Comparison of ENCODE assay signal across 2 cellular contexts in the genomic region with DNA sequence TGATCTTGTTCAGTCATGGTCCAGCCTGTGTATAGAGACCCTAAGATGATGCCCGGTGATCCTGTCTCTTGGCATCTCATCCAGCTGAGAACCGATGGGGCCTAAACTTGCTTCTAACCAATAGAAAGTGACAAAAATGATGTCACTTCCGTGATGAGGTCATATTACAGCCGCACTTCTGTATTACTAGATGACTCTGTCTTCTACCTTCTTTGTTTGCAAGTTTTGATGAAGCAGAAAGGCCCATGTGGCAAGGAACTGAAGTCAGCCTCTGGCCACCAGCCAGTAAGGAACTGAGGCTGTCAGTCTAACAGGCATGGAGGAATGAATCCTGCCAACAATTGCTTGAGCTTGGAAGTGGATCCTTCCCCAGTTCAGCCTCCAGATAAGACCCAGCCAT.
TF ChIP-seq lines count a peak whose summit lies in the region.

No MANE protein-coding gene starts in this region.

TF ChIP-seq in HepG2, 621 proteins besides CTCF, POLR2A, EP300 and RAD21:
- peak; percentile 71 for TF ChIP-seq ATF7 (IDR thresholded peaks at IDR 0.05)
- TF ChIP-seq ATF7 (CRISPR knock-in tag; IDR thresholded peaks at IDR 0.05) = no peak
- TF ChIP-seq ZNF883 (CRISPR knock-in tag; IDR thresholded peaks at IDR 0.05; ENCODE audit: not compliant biosample characterization) = no peak
- TF ChIP-seq ZNF460 (CRISPR knock-in tag; IDR thresholded peaks at IDR 0.05; ENCODE audit: borderline replicate concordance) = no peak
- TF ChIP-seq, protein P1, sequence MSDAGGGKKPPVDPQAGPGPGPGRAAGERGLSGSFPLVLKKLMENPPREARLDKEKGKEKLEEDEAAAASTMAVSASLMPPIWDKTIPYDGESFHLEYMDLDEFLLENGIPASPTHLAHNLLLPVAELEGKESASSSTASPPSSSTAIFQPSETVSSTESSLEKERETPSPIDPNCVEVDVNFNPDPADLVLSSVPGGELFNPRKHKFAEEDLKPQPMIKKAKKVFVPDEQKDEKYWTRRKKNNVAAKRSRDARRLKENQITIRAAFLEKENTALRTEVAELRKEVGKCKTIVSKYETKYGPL (CRISPR knock-in tag; IDR thresholded peaks at IDR 0.05) = no peak
- TF ChIP-seq CREB1 (IDR thresholded peaks at IDR 0.05) = peak; percentile 68
- TF ChIP-seq CREB1 (CRISPR knock-in tag; IDR thresholded peaks at IDR 0.05) = no peak
- TF ChIP-seq THAP9 (CRISPR knock-in tag; IDR thresholded peaks at IDR 0.05; ENCODE audit: borderline replicate concordance) = no peak

TF ChIP-seq in H1, 55 proteins besides CTCF, POLR2A, EP300 and RAD21:
- no peak for TF ChIP-seq RFX5 (IDR thresholded peaks at IDR 0.05; ENCODE audit: borderline replicate concordance, low read depth, low read length)
- no peak for TF ChIP-seq SAP30 (IDR thresholded peaks at IDR 0.05; ENCODE audit: insufficient read depth, insufficient replicate concordance, low read length)
- TF ChIP-seq NANOG (IDR thresholded peaks at IDR 0.05; ENCODE audit: insufficient read depth, low read depth, low read length, poor library complexity, severe bottlenecking) = no peak
- no peak for TF ChIP-seq RNF2 (IDR thresholded peaks at IDR 0.05; ENCODE audit: borderline replicate concordance, low read depth, low read length, missing control alignments, poor library complexity, severe bottlenecking)
- TF ChIP-seq NRF1 (IDR thresholded peaks at IDR 0.05; ENCODE audit: low read depth, low read length) = no peak
- TF ChIP-seq SP4 (IDR thresholded peaks at IDR 0.05; ENCODE audit: low read length) = no peak
- no peak for TF ChIP-seq TCF12 (IDR thresholded peaks at IDR 0.05; ENCODE audit: low read depth, low read length)
- no peak for TF ChIP-seq KDM4A (IDR thresholded peaks at IDR 0.05; ENCODE audit: low read depth, low read length, severe bottlenecking)
- TF ChIP-seq GABPA (IDR thresholded peaks at IDR 0.05; ENCODE audit: borderline replicate concordance, insufficient read depth, low read length) = no peak
- no peak for TF ChIP-seq SIRT6 (IDR thresholded peaks at IDR 0.05; ENCODE audit: low read length)
- no peak for TF ChIP-seq SP2 (IDR thresholded peaks at IDR 0.05; ENCODE audit: low read length)
- no peak for TF ChIP-seq CBX8 (IDR thresholded peaks at IDR 0.05; ENCODE audit: borderline replicate concordance, low read depth, low read length)
- no peak for TF ChIP-seq SIN3A (conservative IDR thresholded peaks at IDR 0.05 in 1 of 2, IDR thresholded peaks at IDR 0.05 in 1 of 2; ENCODE audit: low read depth in 1 of 2, low read length in 2 of 2)
- TF ChIP-seq, protein P2, sequence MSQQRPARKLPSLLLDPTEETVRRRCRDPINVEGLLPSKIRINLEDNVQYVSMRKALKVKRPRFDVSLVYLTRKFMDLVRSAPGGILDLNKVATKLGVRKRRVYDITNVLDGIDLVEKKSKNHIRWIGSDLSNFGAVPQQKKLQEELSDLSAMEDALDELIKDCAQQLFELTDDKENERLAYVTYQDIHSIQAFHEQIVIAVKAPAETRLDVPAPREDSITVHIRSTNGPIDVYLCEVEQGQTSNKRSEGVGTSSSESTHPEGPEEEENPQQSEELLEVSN (IDR thresholded peaks at IDR 0.05) = no peak
- TF ChIP-seq TBP (IDR thresholded peaks at IDR 0.05; ENCODE audit: low read depth, low read length) = no peak
- TF ChIP-seq CHD2 (IDR thresholded peaks at IDR 0.05; ENCODE audit: low read length) = no peak
- no peak for TF ChIP-seq BACH1 (IDR thresholded peaks at IDR 0.05; ENCODE audit: low read length)
- no peak for TF ChIP-seq SRF (IDR thresholded peaks at IDR 0.05; ENCODE audit: low read depth, low read length)
